In the genomic region with DNA sequence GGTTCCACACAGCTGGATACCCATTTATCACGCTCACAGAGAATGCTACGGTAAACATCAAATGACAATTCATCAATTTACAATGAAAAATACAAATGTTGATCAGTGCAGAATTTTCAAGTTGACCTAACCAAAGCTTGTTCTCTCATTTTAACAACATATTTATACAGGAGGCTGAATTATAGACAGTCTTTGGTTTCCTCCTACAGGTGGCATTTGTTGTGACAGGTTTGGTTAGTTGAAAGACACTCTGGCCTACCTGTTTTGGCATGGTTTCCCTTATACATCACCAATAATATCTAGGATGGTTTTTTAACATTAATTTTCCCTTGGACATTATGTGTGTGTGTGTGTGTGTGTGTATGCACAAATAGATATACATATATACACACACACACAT, we compare ENCODE assay signal across 19 cellular contexts.
A peak's percentile ranks its signal among the peaks of the same experiment; 100 is the strongest.
DNase-seq lines count a peak whose midpoint lies in the region; ATAC-seq, FAIRE-seq and TF ChIP-seq lines count a peak whose summit lies in the region.
"Had no signal": no experiment of that assay in that cellular context is flagged by ENCODE, and none has a peak within 500 bp of the region (broad histone marks: within the 10 kb centered on the region; RNA-seq: fewer than 3 reads in every experiment).

No MANE protein-coding gene starts in this region.

- H3K9me3 ChIP-seq in GM12878 (replicated peaks; ENCODE audit: control insufficient read depth, insufficient read depth, low read length) (no peaks in the 10 kb centered on the region), neural cell (ENCODE audit: low read length) (no peaks in the 10 kb centered on the region)
- H3K9me3 ChIP-seq in CD4-positive, alpha-beta memory T cell (ENCODE audit: control insufficient read depth in 1 of 2, low read length in 2 of 2) = no peaks in the 10 kb centered on the region
- H3K9me3 ChIP-seq: lower lobe of right lung, sigmoid colon had no signal

- CTCF ChIA-PET in GM12878 (lab: Yijun Ruan, JAX) = interaction anchor here (0.6 to 1.3 kb wide), 3 partner anchors 47 to 429 kb away, joined by 3 to 4 read pairs (median 3); no protein-coding TSS in a partner anchor
- CTCF ChIA-PET in CD4-positive, alpha-beta memory T cell (lab: Charles Lee; ENCODE audit: partially characterized antibody) = no interaction called here

- in situ Hi-C loops in GM12878 (cut with MboI) = no loop called here

- no peak for TF ChIP-seq POLR2A in GM12878 (IDR thresholded peaks at IDR 0.05; ENCODE audit: low read depth, low read length)

- peaks cover 0 to 2% (median 0%) of the 10 kb centered on the region in 8 donors for H3K9me3 Mint-ChIP-seq in CD4-positive, alpha-beta memory T cell
- H3K9me3 Mint-ChIP-seq: activated CD4-positive, alpha-beta memory T cell treated with anti-CD3 and anti-CD28 coated beads, Interleukin-2, amount 10 ng/mL, durations not matched to agents 7 days and 5 days; activated T-helper 17 cell treated with anti-CD3 and anti-CD28 coated beads, Interleukin-2, amount 50 U/mL, for 72 hours; nephron had no signal

- peak; percentile 49; the same call in 1 of the 2 replicates for TF ChIP-seq RAD21 in GM12878 (IDR thresholded peaks at IDR 0.05; ENCODE audit: insufficient read depth, low read depth, low read length)
- TF ChIP-seq RAD21 in neural cell (conservative IDR thresholded peaks at IDR 0.05) = peak; percentile 37

- no peaks in the 10 kb centered on the region for H3F3A ChIP-seq in neural cell (ENCODE audit: insufficient read depth, low read length, poor library complexity, severe bottlenecking)

- H3K4me1 ChIP-seq in GM12878 (ENCODE audit: control insufficient read depth, insufficient read depth, low read length) = no peaks in the 10 kb centered on the region
- H3K4me1 ChIP-seq in CD4-positive, alpha-beta memory T cell (ENCODE audit: insufficient read depth, low read length) = no peaks in the 10 kb centered on the region
- H3K4me1 ChIP-seq: lower lobe of right lung, sigmoid colon had no signal

- no peaks in the 10 kb centered on the region for H3K9me2 ChIP-seq in neural cell (ENCODE audit: insufficient read depth, low read length)

- no peaks in the 10 kb centered on the region for H3K36me3 ChIP-seq in GM12878 (ENCODE audit: control insufficient read depth in 2 of 2, insufficient read depth in 2 of 2, low read length in 1 of 2)
- no peaks in the 10 kb centered on the region for H3K36me3 ChIP-seq in neural cell (ENCODE audit: insufficient read depth, low read length)
- no peaks in the 10 kb centered on the region for H3K36me3 ChIP-seq in CD4-positive, alpha-beta memory T cell (ENCODE audit: insufficient read depth, low read length)
- H3K36me3 ChIP-seq: lower lobe of right lung, sigmoid colon had no signal

- ATAC-seq in GM12878 = no peak
- ATAC-seq in GM21447 (IDR thresholded peaks at IDR 0.05; ENCODE audit: unreplicated experiment) = no peak
- ATAC-seq in HG02588 (IDR thresholded peaks at IDR 0.05; ENCODE audit: unreplicated experiment) = no peak
- ATAC-seq: activated T-helper 17 cell treated with anti-CD3 and anti-CD28 coated beads, Interleukin-2, amount 50 U/mL, for 72 hours; CD8-positive, alpha-beta T cell; lower lobe of right lung had no signal

- no peaks in the 10 kb centered on the region for H3K79me2 ChIP-seq in GM12878 (ENCODE audit: control insufficient read depth, insufficient read depth, low read length)
- H3K79me2 ChIP-seq in neural cell (replicated peaks; ENCODE audit: insufficient read depth, low read length) = no peaks in the 10 kb centered on the region

- SMC1A ChIA-PET in GM12878 (lab: Charles Lee; ENCODE audit: uncharacterized antibody, unreplicated experiment) = interaction anchor here (0.6 to 1.3 kb wide), 2 partner anchors 11 to 428 kb away, joined by 4 read pairs; no protein-coding TSS in a partner anchor

- BruUV-seq in GM12878 (replicated peaks; lab: Mats Ljungman, UMichigan) = no TSS peak

- H3K27ac Mint-ChIP-seq in CD4-positive, alpha-beta memory T cell = no peak overlapping the region
- H3K27ac Mint-ChIP-seq: activated CD4-positive, alpha-beta memory T cell treated with anti-CD3 and anti-CD28 coated beads, Interleukin-2, amount 10 ng/mL, durations not matched to agents 7 days and 5 days; activated T-helper 17 cell treated with anti-CD3 and anti-CD28 coated beads, Interleukin-2, amount 50 U/mL, for 72 hours; CD8-positive, alpha-beta T cell; nephron had no signal

- no peak overlapping the region for H2AFZ ChIP-seq in GM12878 (ENCODE audit: control insufficient read depth, low read depth, low read length)
- no peak overlapping the region for H2AFZ ChIP-seq in neural cell (ENCODE audit: low read depth, low read length)

- no peaks in the 10 kb centered on the region for H3K4me1 Mint-ChIP-seq in CD4-positive, alpha-beta memory T cell
- H3K4me1 Mint-ChIP-seq: activated CD4-positive, alpha-beta memory T cell treated with anti-CD3 and anti-CD28 coated beads, Interleukin-2, amount 10 ng/mL, durations not matched to agents 7 days and 5 days; activated T-helper 17 cell treated with anti-CD3 and anti-CD28 coated beads, Interleukin-2, amount 50 U/mL, for 72 hours; nephron had no signal

- H3K27ac ChIP-seq in GM12878 (ENCODE audit: control insufficient read depth, insufficient read depth) = no peak overlapping the region
- H3K27ac ChIP-seq in neural cell (ENCODE audit: low read length) = no peak overlapping the region
- H3K27ac ChIP-seq in CD4-positive, alpha-beta memory T cell (ENCODE audit: low read depth, low read length) = no peak overlapping the region
- H3K27ac ChIP-seq: lower lobe of right lung, sigmoid colon had no signal

- TF ChIP-seq EP300 in GM12878 (IDR thresholded peaks at IDR 0.05; ENCODE audit: borderline replicate concordance in 1 of 2, control insufficient read depth in 1 of 2, low read depth in 2 of 2, low read length in 2 of 2) (no peak), neural cell (conservative IDR thresholded peaks at IDR 0.05; ENCODE audit: poor library complexity, severe bottlenecking) (no peak)

- FAIRE-seq in GM12878 (lab: Jason Lieb, UNC) = no peak
- FAIRE-seq: G401.6, GM18507 had no signal

- H3K27me3 Mint-ChIP-seq in CD4-positive, alpha-beta memory T cell = no peaks in the 10 kb centered on the region
- H3K27me3 Mint-ChIP-seq: activated CD4-positive, alpha-beta memory T cell treated with anti-CD3 and anti-CD28 coated beads, Interleukin-2, amount 10 ng/mL, durations not matched to agents 7 days and 5 days; activated T-helper 17 cell treated with anti-CD3 and anti-CD28 coated beads, Interleukin-2, amount 50 U/mL, for 72 hours had no signal

- H3K4me3 Mint-ChIP-seq in CD4-positive, alpha-beta memory T cell = no peak overlapping the region
- H3K4me3 Mint-ChIP-seq: activated CD4-positive, alpha-beta memory T cell treated with anti-CD3 and anti-CD28 coated beads, Interleukin-2, amount 10 ng/mL, durations not matched to agents 7 days and 5 days; activated T-helper 17 cell treated with anti-CD3 and anti-CD28 coated beads, Interleukin-2, amount 50 U/mL, for 72 hours; CD8-positive, alpha-beta T cell; nephron had no signal

- DNase-seq in GM10266 (ENCODE audit: extremely low spot score) = no peak
- DNase-seq in NCI-H1417 treated with DMSO at 0.1 percent for 48 hours (lab: John Stamatoyannopoulos, UW) = peak; percentile 54
- no peak for DNase-seq in GM12878 (ENCODE audit: low read depth, low spot score)
- DNase-seq in CD4-positive, alpha-beta memory T cell = no peak
- DNase-seq: activated CD4-positive, alpha-beta memory T cell treated with anti-CD3 and anti-CD28 coated beads, Interleukin-2, amount 10 ng/mL, durations not matched to agents 7 days and 5 days; amygdala; CD8-positive, alpha-beta T cell; cortex of kidney; lower lobe of right lung; Right ventricle myocardium superior; sigmoid colon; stimulated activated CD4-positive, alpha-beta T cell treated with anti-CD3 and anti-CD28 coated beads, Interleukin-4, amount 100 ng/mL, for 24 hours had no signal

- intact Hi-C loops in GM12878 (cut with micrococcal nuclease; ENCODE audit: unreplicated experiment) = loop anchor here (2.0 to 10.0 kb wide), 2 partner anchors 221 to 429 kb away; no protein-coding TSS in a partner anchor
- intact Hi-C loops in CD4-positive, alpha-beta memory T cell (cut with micrococcal nuclease) = no loop called here

- RAD21 ChIA-PET in GM12878 (lab: Charles Lee; ENCODE audit: unreplicated experiment) = no interaction called here

- H3K4me3 ChIP-seq in GM12878 (no peak overlapping the region), neural cell (ENCODE audit: low read length) (no peak overlapping the region)
- H3K4me3 ChIP-seq in CD4-positive, alpha-beta memory T cell (ENCODE audit: low read length in 2 of 2) = no peak overlapping the region
- H3K4me3 ChIP-seq: lower lobe of right lung, sigmoid colon had no signal

- H3K4me2 ChIP-seq in GM12878 (ENCODE audit: control insufficient read depth, insufficient read depth) = no peak overlapping the region
- H3K4me2 ChIP-seq in neural cell (ENCODE audit: low read length) = no peak overlapping the region

- H4K20me1 ChIP-seq in GM12878 (ENCODE audit: control insufficient read depth, insufficient read depth) (no peaks in the 10 kb centered on the region), neural cell (ENCODE audit: insufficient read depth) (no peaks in the 10 kb centered on the region)

- no peaks in the 10 kb centered on the region for H3K36me3 Mint-ChIP-seq in CD4-positive, alpha-beta memory T cell
- H3K36me3 Mint-ChIP-seq: CD8-positive, alpha-beta T cell had no signal

- POLR2A ChIA-PET in GM12878 (lab: Charles Lee) = no interaction called here
- POLR2A ChIA-PET in CD4-positive, alpha-beta memory T cell (lab: Charles Lee; ENCODE audit: partially characterized antibody) = no interaction called here

- H3K27me3 ChIP-seq in GM12878 (replicated peaks in 1 of 2; ENCODE audit: control insufficient read depth in 2 of 2, insufficient read depth in 2 of 2, low read length in 1 of 2) (no peaks in the 10 kb centered on the region), neural cell (ENCODE audit: insufficient read depth, low read depth, low read length) (no peaks in the 10 kb centered on the region)
- H3K27me3 ChIP-seq in CD4-positive, alpha-beta memory T cell (ENCODE audit: insufficient read depth, low read length) = no peaks in the 10 kb centered on the region
- H3K27me3 ChIP-seq: sigmoid colon had no signal

- H3K9ac ChIP-seq in GM12878 (ENCODE audit: control insufficient read depth, insufficient read depth, low read length) (no peak overlapping the region), neural cell (ENCODE audit: low read length) (no peak overlapping the region)

- 45% methylated on average over 2 of the region's 2 CpGs for WGBS in GM12878 (ENCODE audit: insufficient coverage, insufficient replicate concordance, low lambda C conversion rate, missing lambda C conversion rate)

- TF ChIP-seq CTCF in GM10266 (IDR thresholded peaks at IDR 0.05; ENCODE audit: control insufficient read depth, insufficient read depth, low read depth, missing control alignments) = peak; percentile 2
- TF ChIP-seq CTCF in GM12878 (IDR thresholded peaks at IDR 0.05 in 2 of 3, conservative IDR thresholded peaks at IDR 0.05 in 1 of 3; ENCODE audit: control insufficient read depth in 2 of 3, extremely low read depth in 1 of 3, insufficient read depth in 1 of 3, low read depth in 3 of 3, low read length in 3 of 3) = peak in 1 of 3 experiments; percentile 38; a peak in 3 of 6 replicates
- peak; percentile 18 for TF ChIP-seq CTCF in neural cell (IDR thresholded peaks at IDR 0.05; ENCODE audit: poor library complexity, severe bottlenecking)

TF ChIP-seq in GM12878, 131 proteins besides CTCF, POLR2A, EP300 and RAD21 (continues in another document):
- no peak for TF ChIP-seq SMARCA5 (IDR thresholded peaks at IDR 0.05)
